1 cellular context compared by ENCODE assay signal in genomic region chr12:81942588-81942987, GRCh38.
A peak's percentile ranks its signal among the peaks of the same experiment; 100 is the strongest.
TF ChIP-seq lines count a peak whose summit lies in the region.

No MANE protein-coding gene starts in this region.

TF ChIP-seq in GM12878, 131 proteins besides CTCF, POLR2A, EP300 and RAD21 (continued from another document):
- TF ChIP-seq RUNX3 (IDR thresholded peaks at IDR 0.05; ENCODE audit: low read length) (peak; percentile 21; the same call in 1 of the 2 replicates), MEF2A (IDR thresholded peaks at IDR 0.05; ENCODE audit: insufficient read depth, low read depth, low read length) (no peak), NR2F1 (conservative IDR thresholded peaks at IDR 0.05) (no peak), ZZZ3 (IDR thresholded peaks at IDR 0.05; ENCODE audit: control insufficient read depth, insufficient read length, low read depth) (no peak), SREBF1 (IDR thresholded peaks at IDR 0.05; ENCODE audit: low read length) (no peak), POLR2AphosphoS5 (IDR thresholded peaks at IDR 0.05; ENCODE audit: low read length) (no peak), KLF5 (IDR thresholded peaks at IDR 0.05; ENCODE audit: partially characterized antibody) (no peak), KAT2A (conservative IDR thresholded peaks at IDR 0.05; ENCODE audit: control insufficient read depth, low read depth, low read length) (no peak), RAD51 (IDR thresholded peaks at IDR 0.05) (peak; percentile 14; the same call in 1 of the 2 replicates), MLLT1 (IDR thresholded peaks at IDR 0.05) (peak; percentile 44; the same call in 1 of the 2 replicates), IKZF1 (conservative IDR thresholded peaks at IDR 0.05) (peak; percentile 96), SPI1 (IDR thresholded peaks at IDR 0.05; ENCODE audit: borderline replicate concordance, insufficient read depth, low read depth, low read length) (peak; percentile 51; the same call in 1 of the 2 replicates), MYB (IDR thresholded peaks at IDR 0.05; ENCODE audit: borderline replicate concordance, low read depth, low read length) (no peak), FOXM1 (IDR thresholded peaks at IDR 0.05; ENCODE audit: low read depth, low read length) (no peak), IKZF2 (IDR thresholded peaks at IDR 0.05) (peak; percentile 94 to 97), IRF5 (IDR thresholded peaks at IDR 0.05; ENCODE audit: borderline replicate concordance) (no peak), TCF12 (IDR thresholded peaks at IDR 0.05; ENCODE audit: low read depth, low read length) (no peak), ZBED1 (IDR thresholded peaks at IDR 0.05; ENCODE audit: borderline replicate concordance) (no peak), ESRRA (IDR thresholded peaks at IDR 0.05; ENCODE audit: low read length) (no peak), ZNF687 (IDR thresholded peaks at IDR 0.05) (peak; percentile 50; the same call in 1 of the 2 replicates), MTA2 (IDR thresholded peaks at IDR 0.05; ENCODE audit: low read depth) (peak; percentile 83; the same call in 1 of the 2 replicates)
- TF ChIP-seq, protein P1, sequence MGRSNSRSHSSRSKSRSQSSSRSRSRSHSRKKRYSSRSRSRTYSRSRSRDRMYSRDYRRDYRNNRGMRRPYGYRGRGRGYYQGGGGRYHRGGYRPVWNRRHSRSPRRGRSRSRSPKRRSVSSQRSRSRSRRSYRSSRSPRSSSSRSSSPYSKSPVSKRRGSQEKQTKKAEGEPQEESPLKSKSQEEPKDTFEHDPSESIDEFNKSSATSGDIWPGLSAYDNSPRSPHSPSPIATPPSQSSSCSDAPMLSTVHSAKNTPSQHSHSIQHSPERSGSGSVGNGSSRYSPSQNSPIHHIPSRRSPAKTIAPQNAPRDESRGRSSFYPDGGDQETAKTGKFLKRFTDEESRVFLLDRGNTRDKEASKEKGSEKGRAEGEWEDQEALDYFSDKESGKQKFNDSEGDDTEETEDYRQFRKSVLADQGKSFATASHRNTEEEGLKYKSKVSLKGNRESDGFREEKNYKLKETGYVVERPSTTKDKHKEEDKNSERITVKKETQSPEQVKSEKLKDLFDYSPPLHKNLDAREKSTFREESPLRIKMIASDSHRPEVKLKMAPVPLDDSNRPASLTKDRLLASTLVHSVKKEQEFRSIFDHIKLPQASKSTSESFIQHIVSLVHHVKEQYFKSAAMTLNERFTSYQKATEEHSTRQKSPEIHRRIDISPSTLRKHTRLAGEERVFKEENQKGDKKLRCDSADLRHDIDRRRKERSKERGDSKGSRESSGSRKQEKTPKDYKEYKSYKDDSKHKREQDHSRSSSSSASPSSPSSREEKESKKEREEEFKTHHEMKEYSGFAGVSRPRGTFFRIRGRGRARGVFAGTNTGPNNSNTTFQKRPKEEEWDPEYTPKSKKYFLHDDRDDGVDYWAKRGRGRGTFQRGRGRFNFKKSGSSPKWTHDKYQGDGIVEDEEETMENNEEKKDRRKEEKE (IDR thresholded peaks at IDR 0.05) = no peak
- TF ChIP-seq, protein P2, sequence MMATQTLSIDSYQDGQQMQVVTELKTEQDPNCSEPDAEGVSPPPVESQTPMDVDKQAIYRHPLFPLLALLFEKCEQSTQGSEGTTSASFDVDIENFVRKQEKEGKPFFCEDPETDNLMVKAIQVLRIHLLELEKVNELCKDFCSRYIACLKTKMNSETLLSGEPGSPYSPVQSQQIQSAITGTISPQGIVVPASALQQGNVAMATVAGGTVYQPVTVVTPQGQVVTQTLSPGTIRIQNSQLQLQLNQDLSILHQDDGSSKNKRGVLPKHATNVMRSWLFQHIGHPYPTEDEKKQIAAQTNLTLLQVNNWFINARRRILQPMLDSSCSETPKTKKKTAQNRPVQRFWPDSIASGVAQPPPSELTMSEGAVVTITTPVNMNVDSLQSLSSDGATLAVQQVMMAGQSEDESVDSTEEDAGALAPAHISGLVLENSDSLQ (IDR thresholded peaks at IDR 0.05) = peak; percentile 32; the same call in 1 of the 2 replicates
- TF ChIP-seq, protein P3, sequence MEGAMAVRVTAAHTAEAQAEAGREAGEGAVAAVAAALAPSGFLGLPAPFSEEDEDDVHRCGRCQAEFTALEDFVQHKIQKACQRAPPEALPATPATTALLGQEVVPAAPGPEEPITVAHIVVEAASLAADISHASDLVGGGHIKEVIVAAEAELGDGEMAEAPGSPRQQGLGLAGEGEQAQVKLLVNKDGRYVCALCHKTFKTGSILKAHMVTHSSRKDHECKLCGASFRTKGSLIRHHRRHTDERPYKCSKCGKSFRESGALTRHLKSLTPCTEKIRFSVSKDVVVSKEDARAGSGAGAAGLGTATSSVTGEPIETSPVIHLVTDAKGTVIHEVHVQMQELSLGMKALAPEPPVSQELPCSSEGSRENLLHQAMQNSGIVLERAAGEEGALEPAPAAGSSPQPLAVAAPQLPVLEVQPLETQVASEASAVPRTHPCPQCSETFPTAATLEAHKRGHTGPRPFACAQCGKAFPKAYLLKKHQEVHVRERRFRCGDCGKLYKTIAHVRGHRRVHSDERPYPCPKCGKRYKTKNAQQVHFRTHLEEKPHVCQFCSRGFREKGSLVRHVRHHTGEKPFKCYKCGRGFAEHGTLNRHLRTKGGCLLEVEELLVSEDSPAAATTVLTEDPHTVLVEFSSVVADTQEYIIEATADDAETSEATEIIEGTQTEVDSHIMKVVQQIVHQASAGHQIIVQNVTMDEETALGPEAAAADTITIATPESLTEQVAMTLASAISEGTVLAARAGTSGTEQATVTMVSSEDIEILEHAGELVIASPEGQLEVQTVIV (IDR thresholded peaks at IDR 0.05; ENCODE audit: borderline replicate concordance, partially characterized antibody) = no peak
